In genomic region chr12:60387356-60387755, GRCh38 we compare ENCODE assay signal across 8 cellular contexts.
"Had no signal": no experiment of that assay in that cellular context is flagged by ENCODE, and none has a peak within 500 bp of the region (broad histone marks: within the 10 kb centered on the region; RNA-seq: fewer than 3 reads in every experiment).

No MANE protein-coding gene starts in this region.

- H3K4me1 Mint-ChIP-seq: IgD-negative memory B cell had no signal

- DNase-seq: GOT3, H7, HFFc6, KG1 had no signal

- H3K27ac Mint-ChIP-seq: HFFc6, IgD-negative memory B cell had no signal

- H3K4me3 ChIP-seq: HAP-1 had no signal

- H3K27me3 Mint-ChIP-seq: IgD-negative memory B cell had no signal

- H3K4me3 Mint-ChIP-seq: HFFc6, IgD-negative memory B cell had no signal

- H3K9me3 ChIP-seq: HAP-1 had no signal

- H3K4me1 ChIP-seq: HAP-1 had no signal

- H3K36me3 Mint-ChIP-seq: IgD-negative memory B cell had no signal

- H3K36me3 ChIP-seq: HAP-1 had no signal

- H3K9me3 Mint-ChIP-seq: HFFc6 had no signal

- ATAC-seq: HCT116 had no signal

- FAIRE-seq: HTR-8/SVneo had no signal
